Comparison of ENCODE assay signal across 18 cellular contexts in genomic region chr12:65640489-65640901, GRCh38.
DNase-seq lines count a peak whose midpoint lies in the region; ATAC-seq and TF ChIP-seq lines count a peak whose summit lies in the region.
"Had no signal": no experiment of that assay in that cellular context is flagged by ENCODE, and none has a peak within 500 bp of the region (broad histone marks: within the 10 kb centered on the region; RNA-seq: fewer than 3 reads in every experiment).

No MANE protein-coding gene starts in this region.

- no peaks in the 10 kb centered on the region; the same call in 1 of the 2 replicates for H3K27me3 Mint-ChIP-seq in HFFc6 (ENCODE audit: insufficient read depth)

- no TSS peak for BruUV-seq in A673 (replicated peaks; lab: Mats Ljungman, UMichigan)

- no peak overlapping the region for H2AK5ac ChIP-seq in mesendoderm (ENCODE audit: low read length)

- no peak overlapping the region; the same call in 1 of the 2 replicates for H3K4me3 Mint-ChIP-seq in HFFc6

- H3K4me2 ChIP-seq in mesendoderm (ENCODE audit: low read length), result no peak overlapping the region

- no peaks in the 10 kb centered on the region for H3K27me3 ChIP-seq in A673 (replicated peaks; ENCODE audit: insufficient read depth, low read depth, low read length, poor library complexity)
- H3K27me3 ChIP-seq in mesendoderm (ENCODE audit: insufficient read depth, low read length, poor library complexity), result no peaks in the 10 kb centered on the region
- H3K27me3 ChIP-seq: SJCRH30, tibial artery had no signal

- no peak overlapping the region for H3K56ac ChIP-seq in mesendoderm (ENCODE audit: low read length)

- no peaks in the 10 kb centered on the region for H3K9me3 Mint-ChIP-seq in HFFc6

- peaks cover 29% of the 10 kb centered on the region for H3K36me3 Mint-ChIP-seq in HFFc6 (ENCODE audit: low read depth)

- no peak overlapping the region for H2BK5ac ChIP-seq in mesendoderm (ENCODE audit: low read length)

- no peak overlapping the region for H4K8ac ChIP-seq in mesendoderm (ENCODE audit: low read depth, low read length)

- H3K27ac ChIP-seq in A673 (ENCODE audit: low read depth, low read length, poor library complexity, severe bottlenecking) (no peak overlapping the region), epithelial cell of prostate (peak overlapping the region; percentile 100), mesendoderm (ENCODE audit: low read depth, low read length) (no peak overlapping the region)
- H3K27ac ChIP-seq: SJCRH30, tibial artery had no signal

- CTCF ChIA-PET in A673 (lab: Charles Lee), result no interaction called here

- TF ChIP-seq CTCF in A673 (conservative IDR thresholded peaks at IDR 0.05; ENCODE audit: low read depth, low read length) (no peak), HFFc6 (IDR thresholded peaks at IDR 0.05) (no peak)

- H3K9ac ChIP-seq in mesendoderm (ENCODE audit: low read length), result no peak overlapping the region

- no peaks in the 10 kb centered on the region for H3K79me2 ChIP-seq in mesendoderm (ENCODE audit: control insufficient read depth, insufficient read depth, low read length)

- peak overlapping the region; percentile 85 for H2BK15ac ChIP-seq in mesendoderm (replicated peaks; ENCODE audit: low read depth)

- H3K4me1 Mint-ChIP-seq in HFFc6 (ENCODE audit: low read depth), result peaks cover 89% of the 10 kb centered on the region

- no peak overlapping the region for H3K23ac ChIP-seq in mesendoderm (ENCODE audit: low read length)

- no peak overlapping the region for H4K5ac ChIP-seq in mesendoderm (ENCODE audit: low read length)

- H3K9me3 ChIP-seq in A673 (ENCODE audit: low read depth, low read length, poor library complexity, severe bottlenecking), result no peaks in the 10 kb centered on the region
- H3K9me3 ChIP-seq: Caco-2, SJCRH30, tibial artery had no signal

- WGBS in mesendoderm (ENCODE audit: extremely low coverage, insufficient coverage, low lambda C conversion rate), result no CpG with 5 or more reads among the region's 3 CpGs

- H2BK120ac ChIP-seq in mesendoderm (ENCODE audit: low read depth, low read length), result no peak overlapping the region

- H3K4me1 ChIP-seq in A673 (ENCODE audit: insufficient read depth, low read length, poor library complexity, severe bottlenecking), result peaks cover 21% of the 10 kb centered on the region
- H3K4me1 ChIP-seq in mesendoderm (ENCODE audit: control insufficient read depth, low read depth, low read length), result no peaks in the 10 kb centered on the region
- H3K4me1 ChIP-seq: tibial artery had no signal

- intact Hi-C loops in A673 (cut with micrococcal nuclease; ENCODE audit: unreplicated experiment), result no loop called here

- no peaks in the 10 kb centered on the region for H3K36me3 ChIP-seq in A673 (ENCODE audit: insufficient read depth, low read length, poor library complexity, severe bottlenecking)
- H3K36me3 ChIP-seq in mesendoderm (ENCODE audit: control insufficient read depth, insufficient read depth, low read length), result no peaks in the 10 kb centered on the region
- H3K36me3 ChIP-seq: SJCRH30, tibial artery had no signal

- POLR2A ChIA-PET in A673 (lab: Charles Lee; ENCODE audit: low non-redundant PET), result no interaction called here

- H3K27ac Mint-ChIP-seq in HFFc6, result peak overlapping the region; percentile 92

- no peak overlapping the region for H3K4ac ChIP-seq in mesendoderm (ENCODE audit: low read depth, low read length)

- H3K4me3 ChIP-seq in A673 (ENCODE audit: low read depth, low read length, poor library complexity, severe bottlenecking), result no peak overlapping the region
- H3K4me3 ChIP-seq in mesendoderm (ENCODE audit: low read length), result no peak overlapping the region
- H3K4me3 ChIP-seq: SJCRH30, tibial artery had no signal

- DNase-seq in A673 (ENCODE audit: low spot score) (peak; percentile 75), HFFc6 (no peak), epithelial cell of prostate (ENCODE audit: low read depth, low spot score) (no peak), mesendoderm (no peak), NCI-H510A (lab: John Stamatoyannopoulos, UW) (no peak), DMS79 treated with DMSO at 0.1 percent for 48 hours (lab: John Stamatoyannopoulos, UW) (no peak), AG08396 (ENCODE audit: low spot score) (no peak)
- DNase-seq: activated CD4-positive, alpha-beta T cell treated with anti-CD3 and anti-CD28 coated beads, Interleukin-2, amount 50 U/mL, for 48 hours; Caco-2; NCI-H1048; NCI-H2171; SJCRH30; stimulated activated CD4-positive, alpha-beta T cell treated with anti-CD3 and anti-CD28 coated beads, Interleukin-2, amount 100 ng/mL, for 24 hours; stimulated activated CD8-positive, alpha-beta memory T cell treated with anti-CD3 and anti-CD28 coated beads, Interleukin-4, amount 100 ng/mL, for 48 hours had no signal

- no peaks in the 10 kb centered on the region for H3K79me1 ChIP-seq in mesendoderm (ENCODE audit: low read length)

- H3K18ac ChIP-seq in mesendoderm (ENCODE audit: low read length), result peak overlapping the region; percentile 20

- ATAC-seq in HG02623 (IDR thresholded peaks at IDR 0.05; ENCODE audit: unreplicated experiment), result no peak
- ATAC-seq: HepG2, left lobe of liver had no signal
